ENCODE assay signal across 13 cellular contexts in genomic region chr10:9608592-9608991, GRCh38.
DNase-seq lines count a peak whose midpoint lies in the region; ATAC-seq, FAIRE-seq and TF ChIP-seq lines count a peak whose summit lies in the region.
"Had no signal": no experiment of that assay in that cellular context is flagged by ENCODE, and none has a peak within 500 bp of the region (broad histone marks: within the 10 kb centered on the region; RNA-seq: fewer than 3 reads in every experiment).

No MANE protein-coding gene starts in this region.

- BruUV-seq in A673 (replicated peaks; lab: Mats Ljungman, UMichigan), result no TSS peak

- CTCF ChIA-PET in A673 (lab: Charles Lee), result no interaction called here

- H3K4me1 ChIP-seq in A673 (ENCODE audit: insufficient read depth, low read length, poor library complexity, severe bottlenecking) (no peaks in the 10 kb centered on the region), GM23248 (ENCODE audit: insufficient read depth) (no peaks in the 10 kb centered on the region), left lung (no peaks in the 10 kb centered on the region), psoas muscle (no peaks in the 10 kb centered on the region)

- H3K27ac ChIP-seq in A673 (ENCODE audit: low read depth, low read length, poor library complexity, severe bottlenecking), result no peak overlapping the region
- H3K27ac ChIP-seq in GM23248, result no peak overlapping the region
- no peak overlapping the region for H3K27ac ChIP-seq in left lung
- H3K27ac ChIP-seq in psoas muscle, result no peak overlapping the region
- H3K27ac ChIP-seq: ovary had no signal

- H3F3A ChIP-seq in GM23248 (ENCODE audit: insufficient read depth), result no peaks in the 10 kb centered on the region

- no peaks in the 10 kb centered on the region for H3K9me3 ChIP-seq in A673 (ENCODE audit: low read depth, low read length, poor library complexity, severe bottlenecking)
- H3K9me3 ChIP-seq in GM23248 (ENCODE audit: low read depth), result no peaks in the 10 kb centered on the region
- H3K9me3 ChIP-seq in left lung, result no peaks in the 10 kb centered on the region
- H3K9me3 ChIP-seq in psoas muscle, result no peaks in the 10 kb centered on the region
- H3K9me3 ChIP-seq: ovary had no signal

- no peaks in the 10 kb centered on the region for H3K79me2 ChIP-seq in GM23248 (ENCODE audit: insufficient read depth)

- TF ChIP-seq CTCF in A673 (conservative IDR thresholded peaks at IDR 0.05; ENCODE audit: low read depth, low read length) (peak; percentile 21; the same call in 1 of the 2 replicates), bronchial epithelial cell (IDR thresholded peaks at IDR 0.05; ENCODE audit: insufficient read depth, low read length, severe bottlenecking) (peak; percentile 22), left lung (IDR thresholded peaks at IDR 0.05) (peak in 1 of 2 donors; percentile 14), psoas muscle (IDR thresholded peaks at IDR 0.05) (no peak)

- no peaks in the 10 kb centered on the region for H4K20me1 ChIP-seq in GM23248 (ENCODE audit: insufficient read depth)

- no peak for TF ChIP-seq POLR2A in GM18505 (IDR thresholded peaks at IDR 0.05; ENCODE audit: borderline replicate concordance, extremely low read depth, insufficient read depth, insufficient read length)

- H3K4me2 ChIP-seq in GM23248 (ENCODE audit: unreplicated experiment), result no peak overlapping the region

- POLR2A ChIA-PET in A673 (lab: Charles Lee; ENCODE audit: low non-redundant PET), result no interaction called here

- no peak for FAIRE-seq in bronchial epithelial cell (lab: Jason Lieb, UNC)

- H3K36me3 ChIP-seq in A673 (ENCODE audit: insufficient read depth, low read length, poor library complexity, severe bottlenecking) (no peaks in the 10 kb centered on the region), GM23248 (ENCODE audit: low read depth) (no peaks in the 10 kb centered on the region), bronchial epithelial cell (ENCODE audit: control insufficient read depth, insufficient read depth, low read length) (no peaks in the 10 kb centered on the region), left lung (no peaks in the 10 kb centered on the region), psoas muscle (ENCODE audit: insufficient read depth in 1 of 2, low read depth in 1 of 2) (no peaks in the 10 kb centered on the region)
- H3K36me3 ChIP-seq: ovary had no signal

- no peak overlapping the region for H2AFZ ChIP-seq in GM23248

- no peak overlapping the region for H3K9ac ChIP-seq in GM23248

- in situ Hi-C loops in GM23248 (cut with MboI), result no loop called here

- H3K27me3 ChIP-seq in A673 (replicated peaks; ENCODE audit: insufficient read depth, low read depth, low read length, poor library complexity) (no peaks in the 10 kb centered on the region), GM23248 (replicated peaks; ENCODE audit: insufficient read depth) (no peaks in the 10 kb centered on the region), bronchial epithelial cell (ENCODE audit: control insufficient read depth, insufficient read depth, low read length) (no peaks in the 10 kb centered on the region), left lung (no peaks in the 10 kb centered on the region), psoas muscle (ENCODE audit: insufficient read depth in 3 of 3, low read length in 2 of 3) (no peaks in the 10 kb centered on the region)
- H3K27me3 ChIP-seq: ovary had no signal

- H3K4me3 ChIP-seq in A673 (ENCODE audit: low read depth, low read length, poor library complexity, severe bottlenecking) (no peak overlapping the region), GM23248 (no peak overlapping the region), bronchial epithelial cell (ENCODE audit: low read depth, low read length) (no peak overlapping the region), left lung (no peak overlapping the region), psoas muscle (no peak overlapping the region)
- H3K4me3 ChIP-seq: ovary had no signal

- DNase-seq in A673 (ENCODE audit: low spot score) (no peak), GM23248 (peak; percentile 57), bronchial epithelial cell (ENCODE audit: low read depth) (peak; percentile 38), left lung (no peak), left colon (no peak), psoas muscle (no peak)
- DNase-seq: activated CD4-positive, alpha-beta memory T cell treated with anti-CD3 and anti-CD28 coated beads for 36 hours; activated naive CD8-positive, alpha-beta T cell treated with anti-CD3 and anti-CD28 coated beads for 36 hours; COR-L47; NCI-H2107; ovary had no signal

- H3K9me2 ChIP-seq in GM23248 (ENCODE audit: insufficient read depth), result no peaks in the 10 kb centered on the region

- intact Hi-C loops in A673 (cut with micrococcal nuclease; ENCODE audit: unreplicated experiment) (no loop called here), left lung (cut with DNase I) (no loop called here), left colon (cut with DNase I, micrococcal nuclease) (no loop called here), psoas muscle (cut with DNase I) (no loop called here)

- ATAC-seq in left lung, result peak; percentile 32
- ATAC-seq in GM18505 (IDR thresholded peaks at IDR 0.05; ENCODE audit: unreplicated experiment), result no peak
- no peak for ATAC-seq in GM19463 (IDR thresholded peaks at IDR 0.05; ENCODE audit: unreplicated experiment)
- ATAC-seq in left colon, result no peak
- no peak for ATAC-seq in psoas muscle

Comparison
In these comparisons a context has a peak if more than half of its experiments do, and no peak if none do; other contexts are left out.
1. DNase-seq: peak in GM23248 (single experiment) and bronchial epithelial cell (single experiment); none in A673 (single experiment), left lung (0 of 2), left colon (0 of 2) and psoas muscle (0 of 2).